ENCODE assay signal across 8 cellular contexts in genomic region chr21:15483138-15483780, GRCh38.
A peak's percentile ranks its signal among the peaks of the same experiment; 100 is the strongest.
DNase-seq lines count a peak whose midpoint lies in the region; ATAC-seq and TF ChIP-seq lines count a peak whose summit lies in the region.

No MANE protein-coding gene starts in this region.

- no peak overlapping the region for H3K9ac ChIP-seq in NT2/D1 (ENCODE audit: insufficient read length, low read depth)

- TF ChIP-seq POLR2A in erythroblast (IDR thresholded peaks at IDR 0.05; ENCODE audit: low read length) = no peak

- H3K4me3 Mint-ChIP-seq in naive B cell = peak overlapping the region in 1 of 8 donors; percentile 48

- no peaks in the 10 kb centered on the region for H3K27me3 ChIP-seq in NT2/D1 (ENCODE audit: insufficient read depth, insufficient read length)

- no peak overlapping the region for H3K4me3 ChIP-seq in NT2/D1 (ENCODE audit: insufficient read length, low read depth)

- no peaks in the 10 kb centered on the region for H3K27me3 Mint-ChIP-seq in naive B cell

- H3K4me1 ChIP-seq in NT2/D1 (ENCODE audit: insufficient read depth, insufficient read length) = no peaks in the 10 kb centered on the region

- peak overlapping the region in 1 of 6 donors; percentile 60 for H3K27ac Mint-ChIP-seq in naive B cell

- H3K36me3 Mint-ChIP-seq in naive B cell = no peaks in the 10 kb centered on the region

- ATAC-seq in GM21423 (IDR thresholded peaks at IDR 0.05; ENCODE audit: unreplicated experiment) (peak; percentile 89), naive B cell (ENCODE audit: low read depth in 2 of 2) (peak; percentile 100)

- no peaks in the 10 kb centered on the region for H3K36me3 ChIP-seq in NT2/D1 (ENCODE audit: insufficient read depth, insufficient read length, low read length)

- peaks cover 0 to 10% (median 5%) of the 10 kb centered on the region in 3 donors for H3K4me1 Mint-ChIP-seq in naive B cell

- H3K9me3 Mint-ChIP-seq in naive B cell = no peaks in the 10 kb centered on the region

- DNase-seq in DMS114 treated with DMSO at 0.1 percent for 48 hours (lab: John Stamatoyannopoulos, UW; ENCODE audit: unreplicated experiment) (peak; percentile 51), HS-27A (ENCODE audit: low read depth) (peak; percentile 61), NT2/D1 (ENCODE audit: low read depth, low spot score) (peak; percentile 94), erythroblast (lab: John Stamatoyannopoulos, UW) (peak; percentile 80 to 87), naive B cell (peak; percentile 71)
- peak; percentile 86 for DNase-seq in activated CD8-positive, alpha-beta memory T cell treated with anti-CD3 and anti-CD28 coated beads, Interleukin-2, amount 50 U/mL, for 48 hours
- DNase-seq in stimulated activated CD8-positive, alpha-beta memory T cell treated with anti-CD3 and anti-CD28 coated beads, Interleukin-7, amount 100 ng/mL, for 48 hours (ENCODE audit: extremely low read depth in 1 of 2, low read depth in 1 of 2) = peak; percentile 39 to 60

- no peaks in the 10 kb centered on the region for H3K9me3 ChIP-seq in NT2/D1 (ENCODE audit: insufficient read depth, low read length)
